In genomic region chr9:106058460-106058859, GRCh38 we compare ENCODE assay signal across 22 cellular contexts.
DNase-seq lines count a peak whose midpoint lies in the region; ATAC-seq, FAIRE-seq and TF ChIP-seq lines count a peak whose summit lies in the region.
"Had no signal": no experiment of that assay in that cellular context is flagged by ENCODE, and none has a peak within 500 bp of the region (broad histone marks: within the 10 kb centered on the region; RNA-seq: fewer than 3 reads in every experiment).

No MANE protein-coding gene starts in this region.

- no peak overlapping the region for H4K91ac ChIP-seq in IMR-90 (ENCODE audit: insufficient read depth, low read depth, low read length)

- H3K4me3 ChIP-seq in IMR-90 (ENCODE audit: insufficient read depth, low read depth, low read length) (no peak overlapping the region), kidney (ENCODE audit: low read length in 2 of 2) (no peak overlapping the region), GM23248 (no peak overlapping the region)
- H3K4me3 ChIP-seq: A549; BLaER1 treated with 17β-estradiol and CSF1 and Interleukin-3, amounts not matched to agents 10 nM and 100 nM; HAP-1 had no signal

- H4K5ac ChIP-seq in IMR-90 (ENCODE audit: low read depth, low read length): no peak overlapping the region

- no peaks in the 10 kb centered on the region for H3K4me1 Mint-ChIP-seq in stimulated activated memory B cell treated with anti-CD40 and anti-IgM and Interleukin-4, amounts not matched to agents 10 μg/mL and 1 μg/mL and 100 μg/mL, for 72 hours
- H3K4me1 Mint-ChIP-seq: CD14-positive monocyte; CD8-positive, alpha-beta memory T cell had no signal

- no peak overlapping the region for H2BK5ac ChIP-seq in IMR-90 (ENCODE audit: low read depth, low read length, poor library complexity, severe bottlenecking)

- H3K9me3 Mint-ChIP-seq in stimulated activated memory B cell treated with anti-CD40 and anti-IgM and Interleukin-4, amounts not matched to agents 10 μg/mL and 1 μg/mL and 100 μg/mL, for 72 hours: peaks cover 3% of the 10 kb centered on the region

- H3K4ac ChIP-seq in IMR-90 (ENCODE audit: low read depth, low read length): no peak overlapping the region

- H4K8ac ChIP-seq in IMR-90 (ENCODE audit: low read depth in 2 of 2, low read length in 2 of 2): no peak overlapping the region

- no peak for ATAC-seq in IMR-90 (ENCODE audit: low read depth)
- ATAC-seq in stimulated activated memory B cell treated with anti-CD40 and anti-IgM and Interleukin-4, amounts not matched to agents 10 μg/mL and 1 μg/mL and 100 μg/mL, for 72 hours: peak; percentile 8
- ATAC-seq in HG03280 (IDR thresholded peaks at IDR 0.05; ENCODE audit: unreplicated experiment): no peak
- ATAC-seq: A549 had no signal

- H3K27me3 Mint-ChIP-seq in stimulated activated memory B cell treated with anti-CD40 and anti-IgM and Interleukin-4, amounts not matched to agents 10 μg/mL and 1 μg/mL and 100 μg/mL, for 72 hours: no peaks in the 10 kb centered on the region
- H3K27me3 Mint-ChIP-seq: CD4-positive, alpha-beta T cell; CD8-positive, alpha-beta memory T cell had no signal

- H3K9ac ChIP-seq in IMR-90 (ENCODE audit: low read depth, low read length): no peak overlapping the region
- H3K9ac ChIP-seq in kidney (ENCODE audit: low read length in 2 of 2): no peak overlapping the region
- H3K9ac ChIP-seq in GM23248: no peak overlapping the region
- H3K9ac ChIP-seq: BLaER1 treated with 17β-estradiol and CSF1 and Interleukin-3, amounts not matched to agents 10 nM and 100 nM had no signal

- TF ChIP-seq CTCF in IMR-90 (conservative IDR thresholded peaks at IDR 0.05; ENCODE audit: low read depth, low read length): no peak
- TF ChIP-seq CTCF in kidney (IDR thresholded peaks at IDR 0.05; ENCODE audit: borderline replicate concordance, extremely low read depth, insufficient read depth): no peak

- BruUV-seq in IMR-90 (replicated peaks; lab: Mats Ljungman, UMichigan): no TSS peak

- TF ChIP-seq POLR2A in IMR-90 (IDR thresholded peaks at IDR 0.05; ENCODE audit: low read depth, low read length): no peak

- no peak overlapping the region for H2BK15ac ChIP-seq in IMR-90 (ENCODE audit: low read depth, low read length)

- H3F3A ChIP-seq in GM23248 (ENCODE audit: insufficient read depth): no peaks in the 10 kb centered on the region

- dilution Hi-C loops in IMR-90 (cut with HindIII; ENCODE audit: low sequenced_read_pairs, unreplicated experiment): no loop called here

- H3K14ac ChIP-seq in IMR-90 (replicated peaks; ENCODE audit: low read depth, low read length): no peak overlapping the region

- DNase-seq in IMR-90 (no peak), kidney (peak; percentile 69), GM03348 (ENCODE audit: low spot score) (no peak), GM23248 (no peak)
- DNase-seq: 8988T; ACHN; AML-193; BE2C; CD4-positive, alpha-beta T cell; CD8-positive, alpha-beta memory T cell; DMS 273 treated with DMSO at 0.1 percent for 48 hours; DMS79 treated with DMSO at 0.1 percent for 48 hours; GF-D8; HFFc6 had no signal

- H2AFZ ChIP-seq in IMR-90 (replicated peaks; ENCODE audit: low read length, poor library complexity) (no peak overlapping the region), GM23248 (no peak overlapping the region)

- H3K4me3 Mint-ChIP-seq in stimulated activated memory B cell treated with anti-CD40 and anti-IgM and Interleukin-4, amounts not matched to agents 10 μg/mL and 1 μg/mL and 100 μg/mL, for 72 hours: no peak overlapping the region
- H3K4me3 Mint-ChIP-seq: CD14-positive monocyte; CD4-positive, alpha-beta T cell; CD8-positive, alpha-beta memory T cell; HFFc6 had no signal

- in situ Hi-C loops in IMR-90 (cut with MboI; ENCODE audit: low sequenced_read_pairs) (no loop called here), GM23248 (cut with MboI) (no loop called here)

- no peak overlapping the region for H2AK5ac ChIP-seq in IMR-90 (ENCODE audit: low read depth, low read length)

- H3K9me2 ChIP-seq in GM23248 (ENCODE audit: insufficient read depth): no peaks in the 10 kb centered on the region

- H3K9me1 ChIP-seq in IMR-90 (ENCODE audit: insufficient read depth, low read length): no peaks in the 10 kb centered on the region

- no peaks in the 10 kb centered on the region for H3K36me3 Mint-ChIP-seq in stimulated activated memory B cell treated with anti-CD40 and anti-IgM and Interleukin-4, amounts not matched to agents 10 μg/mL and 1 μg/mL and 100 μg/mL, for 72 hours
- H3K36me3 Mint-ChIP-seq: CD14-positive monocyte; CD8-positive, alpha-beta memory T cell had no signal

- H2BK20ac ChIP-seq in IMR-90 (ENCODE audit: low read depth, low read length): no peak overlapping the region

- no CpG with 5 or more reads among the region's 8 CpGs for WGBS in IMR-90 (ENCODE audit: extremely low coverage in 2 of 2, insufficient read length in 1 of 2), 2 experiments
- 41 to 53% methylated on average over 8 of the region's 8 CpGs for WGBS in GM23248 (ENCODE audit: low coverage in 1 of 2, low lambda C conversion rate in 2 of 2, missing lambda C conversion rate in 2 of 2), 2 experiments

- POLR2A ChIA-PET in IMR-90 (lab: Charles Lee; ENCODE audit: unreplicated experiment): no interaction called here

- no peaks in the 10 kb centered on the region for H3K79me1 ChIP-seq in IMR-90 (ENCODE audit: low read depth in 1 of 2, low read length in 2 of 2)

- H3K27ac Mint-ChIP-seq in stimulated activated memory B cell treated with anti-CD40 and anti-IgM and Interleukin-4, amounts not matched to agents 10 μg/mL and 1 μg/mL and 100 μg/mL, for 72 hours: no peak overlapping the region
- H3K27ac Mint-ChIP-seq: CD14-positive monocyte; CD4-positive, alpha-beta T cell; CD8-positive, alpha-beta memory T cell; HFFc6 had no signal

- H3K9me3 ChIP-seq in IMR-90 (ENCODE audit: control insufficient read depth, insufficient read depth, low read length): peaks cover 17% of the 10 kb centered on the region
- no peaks in the 10 kb centered on the region for H3K9me3 ChIP-seq in kidney (ENCODE audit: control insufficient read depth in 1 of 2, low read length in 2 of 2)
- no peaks in the 10 kb centered on the region for H3K9me3 ChIP-seq in GM23248 (ENCODE audit: low read depth)
- H3K9me3 ChIP-seq: A549, BE2C had no signal

- H3K4me1 ChIP-seq in IMR-90 (ENCODE audit: control insufficient read depth, insufficient read depth, low read length) (no peaks in the 10 kb centered on the region), kidney (ENCODE audit: control insufficient read depth in 1 of 2, insufficient read depth in 1 of 2, low read depth in 1 of 2, low read length in 2 of 2) (no peaks in the 10 kb centered on the region), GM23248 (ENCODE audit: insufficient read depth) (no peaks in the 10 kb centered on the region)
- H3K4me1 ChIP-seq: A549; BE2C; BLaER1 treated with 17β-estradiol and CSF1 and Interleukin-3, amounts not matched to agents 10 nM and 100 nM; HAP-1 had no signal

- H2AK9ac ChIP-seq in IMR-90 (replicated peaks; ENCODE audit: low read depth, low read length, poor library complexity): peak overlapping the region; percentile 61

- no peaks in the 10 kb centered on the region for H3K36me3 ChIP-seq in IMR-90 (ENCODE audit: control insufficient read depth, insufficient read depth, low read length)
- H3K36me3 ChIP-seq in kidney (ENCODE audit: control insufficient read depth in 1 of 2, insufficient read depth in 2 of 2, low read length in 2 of 2): no peaks in the 10 kb centered on the region
- no peaks in the 10 kb centered on the region for H3K36me3 ChIP-seq in GM23248 (ENCODE audit: low read depth)
- H3K36me3 ChIP-seq: BE2C; BLaER1 treated with 17β-estradiol and CSF1 and Interleukin-3, amounts not matched to agents 10 nM and 100 nM; HAP-1 had no signal

- no peak overlapping the region for H3K56ac ChIP-seq in IMR-90 (ENCODE audit: extremely low read depth, insufficient read depth, low read length)

- H3K4me2 ChIP-seq in IMR-90 (ENCODE audit: low read depth, low read length) (no peak overlapping the region), GM23248 (ENCODE audit: unreplicated experiment) (no peak overlapping the region)
- H3K4me2 ChIP-seq: A549; BLaER1 treated with 17β-estradiol and CSF1 and Interleukin-3, amounts not matched to agents 10 nM and 100 nM had no signal

- H3K27me3 ChIP-seq in IMR-90 (ENCODE audit: control insufficient read depth, insufficient read depth, low read length) (no peaks in the 10 kb centered on the region), GM23248 (replicated peaks; ENCODE audit: insufficient read depth) (no peaks in the 10 kb centered on the region)
- H3K27me3 ChIP-seq: BE2C; BLaER1 treated with 17β-estradiol and CSF1 and Interleukin-3, amounts not matched to agents 10 nM and 100 nM had no signal

- H3K27ac ChIP-seq in IMR-90 (ENCODE audit: insufficient read depth, low read length) (no peak overlapping the region), kidney (ENCODE audit: low read depth in 2 of 2, low read length in 2 of 2) (no peak overlapping the region), GM23248 (no peak overlapping the region)
- H3K27ac ChIP-seq: A549; BLaER1 treated with 17β-estradiol and CSF1 and Interleukin-3, amounts not matched to agents 10 nM and 100 nM had no signal

- H3K18ac ChIP-seq in IMR-90 (ENCODE audit: low read depth, low read length): no peak overlapping the region

- TF ChIP-seq RAD21 in IMR-90 (IDR thresholded peaks at IDR 0.05; ENCODE audit: low read length): no peak

- intact Hi-C loops in IMR-90 (cut with micrococcal nuclease): no loop called here
- intact Hi-C loops in kidney (cut with DNase I): no loop called here

- H2BK120ac ChIP-seq in IMR-90 (ENCODE audit: low read depth, low read length): no peak overlapping the region

- FAIRE-seq in kidney (lab: Jason Lieb, UNC): no peak
- FAIRE-seq: A549, D721Med, GM12892 had no signal

- H4K20me1 ChIP-seq in IMR-90 (ENCODE audit: insufficient read depth, low read length) (no peaks in the 10 kb centered on the region), GM23248 (ENCODE audit: insufficient read depth) (no peaks in the 10 kb centered on the region)
- H4K20me1 ChIP-seq: BLaER1 treated with 17β-estradiol and CSF1 and Interleukin-3, amounts not matched to agents 10 nM and 100 nM had no signal

- H3K23ac ChIP-seq in IMR-90 (ENCODE audit: low read depth, low read length): no peak overlapping the region

- CTCF ChIA-PET in IMR-90 (lab: Yijun Ruan, JAX): no interaction called here

- no peaks in the 10 kb centered on the region for H3K79me2 ChIP-seq in GM23248 (ENCODE audit: insufficient read depth)

TF ChIP-seq in IMR-90, 13 proteins besides CTCF, POLR2A, EP300 and RAD21 (continues in another document):
- no peak for TF ChIP-seq ELK1 (IDR thresholded peaks at IDR 0.05; ENCODE audit: borderline replicate concordance, low read depth, low read length)
- TF ChIP-seq FOS (IDR thresholded peaks at IDR 0.05; ENCODE audit: low read depth, low read length): no peak
- no peak for TF ChIP-seq CHD1 (IDR thresholded peaks at IDR 0.05; ENCODE audit: low read depth, low read length)
